8 cellular contexts compared by ENCODE assay signal in the genomic region with DNA sequence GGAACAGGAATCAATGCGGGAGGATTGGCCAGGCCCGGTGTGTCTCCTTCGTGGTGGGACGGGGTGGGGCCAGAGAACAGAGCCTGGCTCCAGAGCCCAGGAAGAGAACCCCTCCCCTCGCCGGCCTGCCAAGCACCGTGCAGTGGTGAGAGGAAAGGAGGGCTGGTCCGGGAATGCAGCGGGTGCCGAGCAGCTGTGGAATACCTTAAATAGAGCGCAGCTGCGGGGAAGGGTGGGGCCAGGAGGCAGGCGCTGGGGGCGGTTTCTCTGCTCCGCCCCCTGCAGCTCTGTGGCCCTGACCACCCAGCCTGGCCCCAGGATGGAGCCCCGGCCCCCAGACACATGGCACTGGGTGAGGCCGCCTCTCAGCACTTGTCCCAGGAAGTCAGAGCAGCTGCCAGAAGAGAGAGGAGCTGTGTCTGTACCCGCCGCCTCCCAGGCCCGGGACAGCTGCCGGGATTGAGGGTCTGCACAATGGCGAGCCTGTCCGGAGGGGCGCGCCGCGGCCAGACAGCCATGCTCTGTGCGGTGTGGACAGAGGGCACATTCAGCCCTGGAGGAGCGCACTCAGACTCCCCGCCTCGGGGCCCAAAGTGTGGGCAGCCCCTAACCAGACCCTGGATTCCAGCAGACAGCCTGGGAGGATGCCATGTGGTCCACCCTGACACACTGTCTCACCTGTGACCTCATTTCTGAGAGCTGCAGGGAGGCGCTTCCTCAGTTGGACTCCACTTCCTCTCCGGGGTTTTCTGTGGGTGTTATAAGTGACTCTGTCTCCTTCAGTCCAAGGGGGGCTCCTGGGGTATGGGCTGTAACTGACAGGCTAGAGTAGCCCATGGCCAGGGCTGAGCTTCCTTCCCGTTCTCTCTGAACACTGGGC.
DNase-seq lines count a peak whose midpoint lies in the region; ATAC-seq and TF ChIP-seq lines count a peak whose summit lies in the region.

No MANE protein-coding gene starts in this region.

- peak overlapping the region in 4 of 7 donors; percentile 21 to 82 (median 69) for H3K27ac Mint-ChIP-seq in CD14-positive monocyte

- H3K4me3 Mint-ChIP-seq in CD14-positive monocyte = no peak overlapping the region

- H3K27me3 Mint-ChIP-seq in CD14-positive monocyte (ENCODE audit: low read depth in 3 of 3) = peaks cover 0 to 4% (median 2%) of the 10 kb centered on the region in 3 donors

- ATAC-seq in omental fat pad (ENCODE audit: low FRiP score) = peak; percentile 69

- in situ Hi-C loops in GM13976 (cut with MboI; ENCODE audit: low sequenced_read_pairs, unreplicated experiment) = no loop called here

- H3K9me3 Mint-ChIP-seq in CD14-positive monocyte = peaks cover 0 to 3% (median 0%) of the 10 kb centered on the region in 7 donors

- intact Hi-C loops in CD14-positive monocyte (cut with micrococcal nuclease) = loop anchor here in 1 of 2 donors (5.0 kb wide), 1 partner anchor 33 kb away; no protein-coding TSS in a partner anchor

- TF ChIP-seq CTCF in CD14-positive monocyte (IDR thresholded peaks at IDR 0.05) (no peak), omental fat pad (IDR thresholded peaks at IDR 0.05) (no peak), GM13976 (IDR thresholded peaks at IDR 0.05; ENCODE audit: borderline replicate concordance, control extremely low read depth, extremely low read depth, insufficient read depth, missing control alignments) (no peak)

- peaks cover 77% of the 10 kb centered on the region for H3K4me1 Mint-ChIP-seq in CD14-positive monocyte

- H3K36me3 Mint-ChIP-seq in CD14-positive monocyte = peaks cover 18 to 56% of the 10 kb centered on the region in 2 donors

- DNase-seq in CD14-positive monocyte (ENCODE audit: low spot score) (no peak), SW480 (ENCODE audit: low spot score) (peak; percentile 85), fibroblast of gingiva (ENCODE audit: low read depth) (peak; percentile 81), omental fat pad (ENCODE audit: low spot score) (no peak), HPDE6-E6E7 (ENCODE audit: extremely low spot score) (no peak), GM13976 (ENCODE audit: low spot score) (no peak), OCI-M2 (lab: John Stamatoyannopoulos, UW; ENCODE audit: unreplicated experiment) (no peak)
- no peak for DNase-seq in effector CD8-positive, alpha-beta T cell (lab: John Stamatoyannopoulos, UW)

Comparison
In these comparisons a context has a peak if more than half of its experiments do, and no peak if none do; other contexts are left out.
1. DNase-seq: peak in SW480 (single experiment) and fibroblast of gingiva (single experiment); none in CD14-positive monocyte (single experiment), omental fat pad (single experiment), HPDE6-E6E7 (single experiment), GM13976 (single experiment), effector CD8-positive, alpha-beta T cell (single experiment) and OCI-M2 (single experiment).